19 cellular contexts compared by ENCODE assay signal in the genomic region with DNA sequence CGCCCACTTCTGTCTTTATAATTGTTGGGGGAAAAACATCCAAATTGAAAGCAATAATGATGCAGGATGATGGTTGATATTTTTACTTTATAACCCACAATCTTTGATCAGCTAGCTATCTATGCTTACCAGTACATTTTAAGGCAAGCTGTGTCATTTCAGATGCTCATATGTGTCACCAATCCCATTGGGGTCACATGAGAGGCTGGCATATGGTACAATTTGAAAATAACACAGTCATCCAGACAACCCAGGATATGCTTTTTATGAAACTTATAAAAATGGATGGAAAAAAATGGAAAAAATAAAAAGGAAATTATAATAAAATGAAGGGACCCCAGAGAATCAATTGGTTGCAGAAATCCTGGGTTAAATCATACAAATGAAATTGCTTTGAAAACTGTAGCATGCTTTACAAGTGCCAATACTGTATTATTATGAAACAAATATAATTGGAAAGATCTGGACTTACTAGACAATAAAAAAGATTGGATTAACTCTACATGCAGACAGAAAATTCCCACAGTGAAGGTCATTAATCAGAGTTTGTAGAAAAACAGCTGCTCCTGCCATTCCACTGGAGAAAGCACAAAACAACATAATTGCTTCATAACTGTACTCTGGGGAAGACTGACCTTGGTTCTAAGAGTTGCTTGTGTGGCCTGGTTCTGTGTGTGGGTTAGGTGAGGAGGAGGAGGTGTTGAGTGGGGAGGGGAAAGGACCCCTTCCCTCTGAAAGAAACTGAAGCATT. TPM values are rescaled to one million over a fixed set of nuclear protein-coding genes. Genes with fewer than 3 reads are reported as not detected.
DNase-seq lines count a peak whose midpoint lies in the region; ATAC-seq and TF ChIP-seq lines count a peak whose summit lies in the region.
"Had no signal": no experiment of that assay in that cellular context is flagged by ENCODE, and none has a peak within 500 bp of the region (broad histone marks: within the 10 kb centered on the region; RNA-seq: fewer than 3 reads in every experiment).

No MANE protein-coding gene starts in this region.

- no peaks in the 10 kb centered on the region for H3K27me3 ChIP-seq in GM23248 (replicated peaks; ENCODE audit: insufficient read depth)
- H3K27me3 ChIP-seq in right cardiac atrium (ENCODE audit: control insufficient read depth, insufficient read depth): no peaks in the 10 kb centered on the region
- H3K27me3 ChIP-seq: foreskin keratinocyte had no signal

- H3K36me3 ChIP-seq in GM23248 (ENCODE audit: low read depth) (no peaks in the 10 kb centered on the region), OCI-LY7 (ENCODE audit: insufficient read depth, low read length) (no peaks in the 10 kb centered on the region)

- H3K79me2 ChIP-seq in GM23248 (ENCODE audit: insufficient read depth) (no peaks in the 10 kb centered on the region), OCI-LY7 (ENCODE audit: insufficient read depth, low read depth, low read length) (no peaks in the 10 kb centered on the region)

- H3K27ac ChIP-seq in GM23248: peak overlapping the region; percentile 61
- H3K27ac ChIP-seq in right cardiac atrium (ENCODE audit: low read length): peak overlapping the region; percentile 5
- H3K27ac ChIP-seq in OCI-LY7 (ENCODE audit: low read depth, low read length, poor library complexity, severe bottlenecking): no peak overlapping the region
- H3K27ac ChIP-seq: foreskin keratinocyte had no signal

- TF ChIP-seq CTCF in cardiac fibroblast (IDR thresholded peaks at IDR 0.05; ENCODE audit: low read depth, low read length) (no peak), OCI-LY7 (conservative IDR thresholded peaks at IDR 0.05; ENCODE audit: low read length) (no peak)

- in situ Hi-C loops in GM23248 (cut with MboI): loop anchor here (25.0 kb wide), 2 partner anchors 392 to 667 kb away; a partner anchor contains a TSS

- H3K4me2 ChIP-seq in GM23248 (ENCODE audit: unreplicated experiment): peak overlapping the region; percentile 69
- H3K4me2 ChIP-seq in OCI-LY7 (ENCODE audit: low read length): no peak overlapping the region

- H3F3A ChIP-seq in GM23248 (ENCODE audit: insufficient read depth): peaks cover 33% of the 10 kb centered on the region

- no TSS peak for BruUV-seq in OCI-LY7 (replicated peaks; lab: Mats Ljungman, UMichigan)

- CTCF ChIA-PET in OCI-LY7 (lab: Charles Lee; ENCODE audit: unreplicated experiment): interaction anchor here (0.5 kb wide), 1 partner anchor 388 kb away, joined by 5 read pairs; no protein-coding TSS in a partner anchor

- ATAC-seq in right cardiac atrium: peak; percentile 73 to 88
- ATAC-seq: activated naive CD8-positive, alpha-beta T cell treated with anti-CD3 and anti-CD28 coated beads, Interleukin-2, amount 50 U/mL, for 24 hours; CD8-positive, alpha-beta T cell; foreskin keratinocyte; Panc1; stimulated activated memory B cell treated with anti-CD40 and anti-IgM and Interleukin-4, amounts not matched to agents 10 μg/mL and 1 μg/mL and 100 μg/mL, for 72 hours had no signal

- DNase-seq in GM23248: peak; percentile 38
- DNase-seq in cardiac fibroblast (ENCODE audit: low read depth in 2 of 2): peak; percentile 36 to 48
- DNase-seq in right cardiac atrium: no peak
- peak; percentile 51 for DNase-seq in stromal cell of bone marrow (ENCODE audit: low read depth)
- DNase-seq in activated gamma-delta T cell treated with Interleukin-2 at 50 U/mL for 16 hours: no peak
- no peak for DNase-seq in OCI-LY7 (ENCODE audit: low spot score)
- no peak for DNase-seq in activated CD4-positive, alpha-beta T cell treated with anti-CD3 and anti-CD28 coated beads for 48 hours
- DNase-seq in NCI-H1417 (lab: John Stamatoyannopoulos, UW): no peak
- DNase-seq: activated naive CD8-positive, alpha-beta T cell treated with anti-CD3 and anti-CD28 coated beads, Interleukin-2, amount 50 U/mL, for 24 hours; activated T-cell treated with anti-CD3 and anti-CD28 coated beads, Interleukin-2, amount 50 U/mL, for 1 hour; CD8-positive, alpha-beta T cell; dermis blood vessel endothelial cell; foreskin keratinocyte; GOT3; islet precursor cell; stimulated activated CD4-positive, alpha-beta T cell treated with anti-CD3 and anti-CD28 coated beads, Interleukin-2, amount 100 ng/mL, for 48 hours; T-helper 2 cell had no signal

- POLR2A ChIA-PET in OCI-LY7 (lab: Charles Lee): no interaction called here

- intact Hi-C loops in right cardiac atrium (cut with DNase I) (no loop called here), OCI-LY7 (cut with micrococcal nuclease; ENCODE audit: unreplicated experiment) (no loop called here)

- 79 to 86% methylated on average over 1 of the region's 1 CpG for WGBS in GM23248 (ENCODE audit: low coverage in 1 of 2, low lambda C conversion rate in 2 of 2, missing lambda C conversion rate in 2 of 2), 2 experiments
- WGBS in right cardiac atrium: 93% methylated on average over 1 of the region's 1 CpG

- H4K20me1 ChIP-seq in GM23248 (ENCODE audit: insufficient read depth) (no peaks in the 10 kb centered on the region), OCI-LY7 (ENCODE audit: insufficient read depth, low read length) (no peaks in the 10 kb centered on the region)

- H2AFZ ChIP-seq in GM23248: peak overlapping the region; percentile 7; the same call in 1 of the 2 replicates
- no peak overlapping the region for H2AFZ ChIP-seq in OCI-LY7 (ENCODE audit: low read length)

- no peaks in the 10 kb centered on the region for H3K9me3 ChIP-seq in GM23248 (ENCODE audit: low read depth)
- no peaks in the 10 kb centered on the region for H3K9me3 ChIP-seq in right cardiac atrium (ENCODE audit: control insufficient read depth, low read length)
- H3K9me3 ChIP-seq in OCI-LY7 (ENCODE audit: low read length): no peaks in the 10 kb centered on the region

- no peaks in the 10 kb centered on the region for H3K9me2 ChIP-seq in GM23248 (ENCODE audit: insufficient read depth)
- H3K9me2 ChIP-seq in OCI-LY7 (ENCODE audit: insufficient read depth, low read length): no peaks in the 10 kb centered on the region

- H3K4me3 ChIP-seq in GM23248: no peak overlapping the region
- no peak overlapping the region for H3K4me3 ChIP-seq in cardiac fibroblast (replicated peaks in 1 of 2; ENCODE audit: low read depth in 2 of 2, low read length in 2 of 2)
- no peak overlapping the region for H3K4me3 ChIP-seq in right cardiac atrium (ENCODE audit: low read length)
- H3K4me3 ChIP-seq in OCI-LY7 (ENCODE audit: low read depth, low read length, poor library complexity, severe bottlenecking): no peak overlapping the region

- no peak overlapping the region for H3K9ac ChIP-seq in GM23248

- H3K4me1 ChIP-seq in GM23248 (ENCODE audit: insufficient read depth) (peaks cover 40% of the 10 kb centered on the region), right cardiac atrium (ENCODE audit: control insufficient read depth, insufficient read depth, low read length) (no peaks in the 10 kb centered on the region), OCI-LY7 (ENCODE audit: insufficient read depth, low read length, poor library complexity, severe bottlenecking) (no peaks in the 10 kb centered on the region)
- H3K4me1 ChIP-seq: foreskin keratinocyte had no signal

RNA-seq across cellular contexts. Expression of a gene that starts 13.3 kb away (rescaled TPM):
- 51.2 and 61.3 TPM in 2 replicates for total RNA-seq in GM23248 (2014; rRNA removed; shearing (Covaris generic))
- polyA plus RNA-seq in GM23248 (2016; fragmentation: Nextera tagmentation; extraction: Ambion mirVana) (27.9 and 30.6 TPM in 2 replicates), right cardiac atrium (3.1 TPM)
- total RNA-seq in right cardiac atrium (1 to 10 TPM; 4.1 to 6.7 (median 5.4) TPM), OCI-LY7 (2022) (41.4 and 45.3 TPM in 2 replicates)
- total RNA-seq in OCI-LY7 (2014; rRNA removed; shearing (Covaris generic)): 25.2 and 28.6 TPM in 2 replicates

Comparison
In these comparisons a context has a peak if more than half of its experiments do, and no peak if none do; other contexts are left out.
1. DNase-seq: peak in GM23248 (single experiment), cardiac fibroblast (2 of 2) and stromal cell of bone marrow (single experiment); none in right cardiac atrium (0 of 3), activated gamma-delta T cell treated with Interleukin-2 at 50 U/mL for 16 hours (single experiment), OCI-LY7 (single experiment), activated CD4-positive, alpha-beta T cell treated with anti-CD3 and anti-CD28 coated beads for 48 hours (single experiment) and NCI-H1417 (0 of 3).